Comparison of ENCODE assay signal across 9 cellular contexts in genomic region chr17:35801583-35802224, GRCh38.
DNase-seq lines count a peak whose midpoint lies in the region; ATAC-seq lines count a peak whose summit lies in the region.
"Had no signal": no experiment of that assay in that cellular context is flagged by ENCODE, and none has a peak within 500 bp of the region (broad histone marks: within the 10 kb centered on the region; RNA-seq: fewer than 3 reads in every experiment).

No MANE protein-coding gene starts in this region.

- no peak overlapping the region for H3K27ac ChIP-seq in caudate nucleus (ENCODE audit: low read depth, low read length)

- ATAC-seq in GM18870 (IDR thresholded peaks at IDR 0.05; ENCODE audit: unreplicated experiment) = no peak
- no peak for ATAC-seq in GM21360 (IDR thresholded peaks at IDR 0.05; ENCODE audit: unreplicated experiment)
- ATAC-seq: GM12878 had no signal

- peak in 9 of 14 donors; percentile 47 to 79 (median 63) for DNase-seq in C1 segment of cervical spinal cord (lab: John Stamatoyannopoulos, UW)
- DNase-seq in NCI-H1436 treated with DMSO at 0.1 percent for 48 hours (lab: John Stamatoyannopoulos, UW) = peak; percentile 58
- DNase-seq in caudate nucleus (lab: John Stamatoyannopoulos, UW) = peak in 32 of 61 donors; percentile 6 to 85 (median 39)
- DNase-seq in midbrain (lab: John Stamatoyannopoulos, UW) = peak; percentile 79
- DNase-seq in NK-92 (lab: John Stamatoyannopoulos, UW; ENCODE audit: unreplicated experiment) = no peak
- no peak for DNase-seq in COLO829 (ENCODE audit: low spot score)

Comparison
In these comparisons a context has a peak if more than half of its experiments do, and no peak if none do; other contexts are left out.
1. DNase-seq: peak in C1 segment of cervical spinal cord (9 of 14), NCI-H1436 treated with DMSO at 0.1 percent for 48 hours (single experiment), caudate nucleus (32 of 61) and midbrain (single experiment); none in NK-92 (single experiment) and COLO829 (single experiment).